In the genomic region with DNA sequence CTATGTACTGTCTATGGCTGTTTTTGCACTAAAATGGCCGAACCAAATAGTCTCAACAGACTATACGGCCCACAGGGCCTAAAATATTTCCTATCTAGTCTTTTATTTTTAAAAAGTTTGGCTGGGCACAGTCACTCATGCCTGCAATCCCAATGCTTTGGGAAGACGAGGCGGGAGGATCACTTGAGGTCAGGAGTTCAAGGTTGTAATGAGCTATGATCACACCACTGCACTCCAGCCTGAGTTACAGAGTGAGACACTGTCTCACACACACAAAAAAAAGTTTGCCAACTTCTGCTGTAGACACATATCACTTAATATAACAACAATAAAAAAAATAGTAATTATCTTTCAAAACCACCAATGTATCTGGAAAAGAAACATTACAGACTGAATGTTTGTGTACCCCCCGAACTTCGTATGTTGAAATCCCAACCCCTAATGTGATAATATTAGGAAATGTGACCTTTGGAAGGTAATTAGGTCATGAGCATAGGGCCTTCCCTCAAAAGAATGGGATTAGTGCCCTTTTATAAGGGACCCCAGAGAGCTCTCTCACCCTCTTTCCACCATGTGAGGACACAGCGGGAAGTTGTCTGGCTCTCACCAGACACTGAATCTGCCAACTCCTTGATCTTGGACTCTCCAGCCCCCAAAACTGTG, we compare ENCODE assay signal across 28 cellular contexts. TPM values are rescaled to one million over a fixed set of nuclear protein-coding genes. Genes with fewer than 3 reads are reported as not detected.
"Had no signal": no experiment of that assay in that cellular context is flagged by ENCODE, and none has a peak within 500 bp of the region (broad histone marks: within the 10 kb centered on the region; RNA-seq: fewer than 3 reads in every experiment).

No MANE protein-coding gene starts in this region.

- H3K4me1 Mint-ChIP-seq: neural crest cell; stimulated activated naive B cell treated with anti-CD40 and anti-IgM and Interleukin-4, amounts not matched to agents 10 μg/mL and 1 μg/mL and 100 μg/mL, for 72 hours had no signal

- H3K4me1 ChIP-seq: parathyroid adenoma, psoas muscle, testis, transverse colon, vagina had no signal

- H2AFZ ChIP-seq: hepatocyte, parathyroid adenoma had no signal

- DNase-seq: islet precursor cell; left ventricle myocardium superior; lower lobe of right lung; midbrain; mucosa of descending colon; naive thymus-derived CD4-positive, alpha-beta T cell; occipital lobe; psoas muscle; right lobe of liver; stimulated activated CD4-positive, alpha-beta T cell treated with anti-CD3 and anti-CD28 coated beads, Interleukin-1b, Interleukin-23, amount 100 ng/mL, for 48 hours; stimulated activated CD4-positive, alpha-beta T cell treated with anti-CD3 and anti-CD28 coated beads, Interleukin-2, amount 100 ng/mL, for 48 hours; stimulated activated CD4-positive, alpha-beta T cell treated with anti-CD3 and anti-CD28 coated beads, Interleukin-4, amount 100 ng/mL, for 4 hours; stimulated activated naive B cell treated with anti-CD40 and anti-IgM and Interleukin-4, amounts not matched to agents 10 μg/mL and 1 μg/mL and 100 μg/mL, for 72 hours; stimulated activated naive CD8-positive, alpha-beta T cell treated with anti-CD3 and anti-CD28 coated beads, Interleukin-15, Interleukin-2, amounts not matched to agents 100 U/mL and 50 U/mL, for 24 hours; stomach; testis; thyroid gland; transverse colon; upper lobe of left lung had no signal

- H3K79me2 ChIP-seq: parathyroid adenoma had no signal

- H3K4me2 ChIP-seq: hepatocyte, smooth muscle cell had no signal

- H3K9me3 Mint-ChIP-seq: naive thymus-derived CD4-positive, alpha-beta T cell; natural killer cell treated with Interleukin-12 subunit alpha and Interleukin-12 subunit beta and Interleukin-15 and Interleukin-18, amount 100 ng/mL, for 72 hours; neural crest cell; stimulated activated naive B cell treated with anti-CD40 and anti-IgM and Interleukin-4, amounts not matched to agents 10 μg/mL and 1 μg/mL and 100 μg/mL, for 72 hours had no signal

- H3K27me3 ChIP-seq: hepatocyte, neutrophil, right lobe of liver, stomach, testis, thyroid gland, transverse colon, upper lobe of left lung, vagina had no signal

- H3K27me3 Mint-ChIP-seq: naive thymus-derived CD4-positive, alpha-beta T cell; natural killer cell treated with Interleukin-12 subunit alpha and Interleukin-12 subunit beta and Interleukin-15 and Interleukin-18, amount 100 ng/mL, for 72 hours; stimulated activated naive B cell treated with anti-CD40 and anti-IgM and Interleukin-4, amounts not matched to agents 10 μg/mL and 1 μg/mL and 100 μg/mL, for 72 hours had no signal

- H3K9me3 ChIP-seq: lower lobe of right lung, mucosa of descending colon, neutrophil, psoas muscle, right lobe of liver, stomach, testis, thyroid gland, transverse colon, upper lobe of left lung, vagina had no signal

- H3K9ac ChIP-seq: parathyroid adenoma had no signal

- H3K27ac Mint-ChIP-seq: naive thymus-derived CD4-positive, alpha-beta T cell; natural killer cell treated with Interleukin-12 subunit alpha and Interleukin-12 subunit beta and Interleukin-15 and Interleukin-18, amount 100 ng/mL, for 72 hours; stimulated activated naive B cell treated with anti-CD40 and anti-IgM and Interleukin-4, amounts not matched to agents 10 μg/mL and 1 μg/mL and 100 μg/mL, for 72 hours had no signal

- H3K27ac ChIP-seq: hepatocyte, lower lobe of right lung, neutrophil, parathyroid adenoma, psoas muscle, right lobe of liver, stomach, testis, thyroid gland, transverse colon, upper lobe of left lung, vagina had no signal

- ATAC-seq: left ventricle myocardium superior; lower lobe of right lung; mucosa of descending colon; naive thymus-derived CD4-positive, alpha-beta T cell; natural killer cell treated with Interleukin-12 subunit alpha and Interleukin-12 subunit beta and Interleukin-15 and Interleukin-18, amount 100 ng/mL, for 72 hours; psoas muscle; stimulated activated naive B cell treated with anti-CD40 and anti-IgM and Interleukin-4, amounts not matched to agents 10 μg/mL and 1 μg/mL and 100 μg/mL, for 72 hours; stimulated activated naive CD8-positive, alpha-beta T cell treated with anti-CD3 and anti-CD28 coated beads, Interleukin-15, Interleukin-2, amounts not matched to agents 100 U/mL and 50 U/mL, for 24 hours had no signal

- H3K4me3 Mint-ChIP-seq: naive thymus-derived CD4-positive, alpha-beta T cell; natural killer cell treated with Interleukin-12 subunit alpha and Interleukin-12 subunit beta and Interleukin-15 and Interleukin-18, amount 100 ng/mL, for 72 hours; neural crest cell; stimulated activated naive B cell treated with anti-CD40 and anti-IgM and Interleukin-4, amounts not matched to agents 10 μg/mL and 1 μg/mL and 100 μg/mL, for 72 hours had no signal

RNA-seq across cellular contexts. Expression of gene HK3, which starts 53.5 kb away (rescaled TPM):
- total RNA-seq: myocyte, neural crest cell, osteocyte, smooth muscle cell had no signal
